ENCODE assay signal across 20 cellular contexts in the genomic region with DNA sequence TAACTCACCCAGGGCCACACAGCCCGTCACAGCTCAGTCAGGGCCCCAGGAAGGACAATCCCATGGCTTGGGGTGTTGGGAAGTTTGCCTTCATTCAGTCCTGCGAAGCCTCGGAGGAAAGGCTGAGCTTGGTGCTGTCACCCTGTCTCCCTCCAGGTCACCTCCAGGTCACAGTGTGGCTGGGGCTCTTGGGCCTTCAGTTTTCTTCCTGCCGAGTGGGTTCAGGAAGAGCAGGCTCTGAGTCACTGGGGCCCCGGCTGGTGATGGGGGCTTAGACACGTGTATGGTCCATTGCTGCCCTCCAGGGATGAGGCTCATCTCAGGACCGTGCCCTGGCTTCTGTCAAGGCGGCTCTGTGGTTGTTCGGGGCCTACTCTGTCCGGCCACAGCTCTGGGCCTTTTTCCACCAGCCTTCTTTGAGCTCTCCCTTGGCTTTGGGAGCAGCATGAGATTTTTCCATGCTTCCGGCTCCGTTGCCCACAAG.
DNase-seq lines count a peak whose midpoint lies in the region; ATAC-seq, FAIRE-seq and TF ChIP-seq lines count a peak whose summit lies in the region.
"Had no signal": no experiment of that assay in that cellular context is flagged by ENCODE, and none has a peak within 500 bp of the region (broad histone marks: within the 10 kb centered on the region; RNA-seq: fewer than 3 reads in every experiment).

No MANE protein-coding gene starts in this region.

- H3K4me3 Mint-ChIP-seq in astrocyte (ENCODE audit: unreplicated experiment), result no peak overlapping the region
- H3K4me3 Mint-ChIP-seq: CD8-positive, alpha-beta memory T cell had no signal

- H3K79me2 ChIP-seq in astrocyte (ENCODE audit: insufficient read depth, low read length), result no peaks in the 10 kb centered on the region

- H3K9me3 Mint-ChIP-seq in astrocyte (ENCODE audit: unreplicated experiment), result peaks cover 6% of the 10 kb centered on the region

- no peaks in the 10 kb centered on the region for H4K20me1 ChIP-seq in astrocyte (ENCODE audit: insufficient read depth, low read length)
- H4K20me1 ChIP-seq: BLaER1 had no signal

- H3K9ac ChIP-seq in astrocyte (ENCODE audit: low read length), result peak overlapping the region; percentile 23
- H3K9ac ChIP-seq: BLaER1 had no signal

- DNase-seq in ELR (ENCODE audit: low read depth) (peak; percentile 35), astrocyte (ENCODE audit: low read depth) (no peak), lower lobe of right lung (peak; percentile 20), upper lobe of right lung (peak; percentile 39), NCI-H187 treated with DMSO at 0.1 percent for 48 hours (lab: John Stamatoyannopoulos, UW) (no peak), globus pallidus (ENCODE audit: low spot score) (no peak), GOT3 (lab: John Stamatoyannopoulos, UW) (no peak)
- DNase-seq: NCI-H1105 treated with DMSO at 0.1 percent for 48 hours; NCI-H1694; NCI-H2107; NCI-H510A; NCI-H748 treated with DMSO at 0.1 percent for 48 hours; NK-92 treated with Interleukin-12 subunit alpha and Interleukin-12 subunit beta, amount 100 ng/mL, for 24 hours; Right ventricle myocardium superior had no signal

- no peak overlapping the region for H3K4me2 ChIP-seq in astrocyte (ENCODE audit: low read length)
- H3K4me2 ChIP-seq: BLaER1 had no signal

- peaks cover 10% of the 10 kb centered on the region for H3K4me1 Mint-ChIP-seq in astrocyte (ENCODE audit: low read depth, unreplicated experiment)
- H3K4me1 Mint-ChIP-seq: CD8-positive, alpha-beta memory T cell had no signal

- intact Hi-C loops in lower lobe of right lung (cut with DNase I) (no loop called here), upper lobe of right lung (cut with DNase I) (no loop called here)

- peaks cover 2% of the 10 kb centered on the region for H3K27me3 ChIP-seq in astrocyte (ENCODE audit: insufficient read depth, low read length)
- H3K27me3 ChIP-seq in lower lobe of right lung (ENCODE audit: low read depth), result no peaks in the 10 kb centered on the region
- H3K27me3 ChIP-seq in upper lobe of right lung, result no peaks in the 10 kb centered on the region
- H3K27me3 ChIP-seq: BLaER1, Peyer's patch had no signal

- H3K9me3 ChIP-seq in astrocyte (ENCODE audit: insufficient read depth, low read depth, low read length) (no peaks in the 10 kb centered on the region), lower lobe of right lung (no peaks in the 10 kb centered on the region), upper lobe of right lung (no peaks in the 10 kb centered on the region)
- H3K9me3 ChIP-seq: HAP-1, Peyer's patch had no signal

- peaks cover 64% of the 10 kb centered on the region for H3K27me3 Mint-ChIP-seq in astrocyte (ENCODE audit: low read depth, unreplicated experiment)

- H2AFZ ChIP-seq in astrocyte (ENCODE audit: low read depth, low read length), result no peak overlapping the region

- ATAC-seq in lower lobe of right lung, result no peak
- ATAC-seq in upper lobe of right lung, result no peak

- no peaks in the 10 kb centered on the region for H3K36me3 Mint-ChIP-seq in astrocyte (ENCODE audit: low read depth, unreplicated experiment)
- H3K36me3 Mint-ChIP-seq: CD8-positive, alpha-beta memory T cell had no signal

- peaks cover 7% of the 10 kb centered on the region for H3K4me1 ChIP-seq in astrocyte (ENCODE audit: insufficient read depth, low read length)
- H3K4me1 ChIP-seq in lower lobe of right lung, result peaks cover 14% of the 10 kb centered on the region
- H3K4me1 ChIP-seq in upper lobe of right lung, result peaks cover 14% of the 10 kb centered on the region
- H3K4me1 ChIP-seq: Peyer's patch had no signal

- H3K36me3 ChIP-seq in astrocyte (ENCODE audit: insufficient read depth, low read length), result no peaks in the 10 kb centered on the region
- H3K36me3 ChIP-seq in lower lobe of right lung, result no peaks in the 10 kb centered on the region
- H3K36me3 ChIP-seq in upper lobe of right lung, result no peaks in the 10 kb centered on the region
- H3K36me3 ChIP-seq: BLaER1, HAP-1, Peyer's patch had no signal

- no peak for FAIRE-seq in astrocyte (lab: Jason Lieb, UNC)
- FAIRE-seq: A204.1, G401.6 had no signal

- H3K27ac ChIP-seq in astrocyte (ENCODE audit: low read depth, low read length) (no peak overlapping the region), lower lobe of right lung (no peak overlapping the region), upper lobe of right lung (no peak overlapping the region)
- H3K27ac ChIP-seq: BLaER1, Peyer's patch had no signal

- H3K27ac Mint-ChIP-seq in astrocyte (ENCODE audit: unreplicated experiment), result no peak overlapping the region
- H3K27ac Mint-ChIP-seq: CD8-positive, alpha-beta memory T cell had no signal

- no peak for TF ChIP-seq CTCF in astrocyte (IDR thresholded peaks at IDR 0.05; ENCODE audit: insufficient read depth, low read depth, low read length)
- no peak for TF ChIP-seq CTCF in lower lobe of right lung (IDR thresholded peaks at IDR 0.05)
- TF ChIP-seq CTCF in upper lobe of right lung (IDR thresholded peaks at IDR 0.05), result no peak

- no peak overlapping the region for H3K4me3 ChIP-seq in astrocyte (ENCODE audit: insufficient read depth, low read depth, low read length)
- H3K4me3 ChIP-seq in lower lobe of right lung, result no peak overlapping the region
- no peak overlapping the region for H3K4me3 ChIP-seq in upper lobe of right lung
- H3K4me3 ChIP-seq: BLaER1, HAP-1, Peyer's patch had no signal

Comparison
In these comparisons a context has a peak if more than half of its experiments do, and no peak if none do; other contexts are left out.
1. DNase-seq: peak in ELR (single experiment), lower lobe of right lung (single experiment) and upper lobe of right lung (single experiment); none in astrocyte (single experiment), NCI-H187 treated with DMSO at 0.1 percent for 48 hours (single experiment), globus pallidus (single experiment) and GOT3 (single experiment).